Comparison of ENCODE assay signal across 10 cellular contexts in the genomic region with DNA sequence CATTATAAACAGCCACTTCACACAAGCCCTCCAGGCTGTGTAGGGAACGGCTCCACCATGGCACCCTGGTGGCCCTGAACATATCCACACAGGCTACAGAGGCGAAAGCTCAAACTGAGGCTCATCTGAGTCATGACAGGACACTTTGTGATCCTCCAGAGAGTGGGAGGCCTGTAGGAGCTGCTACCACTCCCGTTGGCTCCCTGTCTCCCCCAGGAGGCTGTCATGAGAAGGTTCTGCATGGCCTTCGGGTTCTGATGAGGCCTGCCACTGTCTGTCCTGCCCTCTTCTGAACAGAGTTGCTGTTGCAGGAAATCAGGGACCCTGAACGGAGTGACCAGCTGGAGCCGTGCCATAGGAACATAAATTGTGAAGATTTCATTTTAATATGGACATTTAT. TPM values are rescaled to one million over a fixed set of nuclear protein-coding genes. Genes with fewer than 3 reads are reported as not detected.
DNase-seq lines count a peak whose midpoint lies in the region; ATAC-seq and TF ChIP-seq lines count a peak whose summit lies in the region.
"Had no signal": no experiment of that assay in that cellular context is flagged by ENCODE, and none has a peak within 500 bp of the region (broad histone marks: within the 10 kb centered on the region; RNA-seq: fewer than 3 reads in every experiment).

No MANE protein-coding gene starts in this region.

- H3K18ac ChIP-seq in mesenchymal stem cell (ENCODE audit: low read depth in 1 of 2, low read length in 2 of 2): no peak overlapping the region

- CTCF ChIA-PET in SK-N-SH (lab: Yijun Ruan, JAX): interaction anchor here (2.0 kb wide), 1 partner anchor 39 kb away, joined by 4 read pairs; no protein-coding TSS in a partner anchor

- no peak overlapping the region for H3K4ac ChIP-seq in mesenchymal stem cell (ENCODE audit: low read depth in 1 of 2, low read length in 2 of 2)

- no peaks in the 10 kb centered on the region for H4K20me1 ChIP-seq in SK-N-SH (ENCODE audit: insufficient read depth)

- H3K9me3 ChIP-seq in SK-N-SH (no peaks in the 10 kb centered on the region), mesenchymal stem cell (ENCODE audit: control insufficient read depth, low read length) (peaks cover 7% of the 10 kb centered on the region)

- no peak overlapping the region for H3K14ac ChIP-seq in mesenchymal stem cell (ENCODE audit: low read length in 2 of 2)

- H3F3A ChIP-seq in SK-N-SH (replicated peaks; ENCODE audit: insufficient read depth): no peaks in the 10 kb centered on the region

- H3K4me1 ChIP-seq in SK-N-SH (ENCODE audit: control insufficient read depth in 1 of 2, insufficient read depth in 2 of 2, low read depth in 1 of 2, low read length in 1 of 2) (no peaks in the 10 kb centered on the region), mesenchymal stem cell (ENCODE audit: control insufficient read depth, insufficient read depth, low read depth, low read length) (no peaks in the 10 kb centered on the region)

- H2BK5ac ChIP-seq in mesenchymal stem cell (ENCODE audit: low read depth, low read length, poor library complexity, severe bottlenecking): no peak overlapping the region

- ATAC-seq in HG02840 (IDR thresholded peaks at IDR 0.05; ENCODE audit: low FRiP score, unreplicated experiment) (no peak), GM19452 (IDR thresholded peaks at IDR 0.05; ENCODE audit: unreplicated experiment) (no peak)

- no peaks in the 10 kb centered on the region for H3K79me2 ChIP-seq in SK-N-SH (ENCODE audit: insufficient read depth)

- H3K27me3 ChIP-seq in H7 (ENCODE audit: control insufficient read depth, insufficient read depth, low read length): no peaks in the 10 kb centered on the region
- peaks cover 19% of the 10 kb centered on the region; the same call in 1 of the 2 replicates for H3K27me3 ChIP-seq in SK-N-SH (ENCODE audit: insufficient read depth)
- peaks cover 8 to 41% of the 10 kb centered on the region in 2 experiments for H3K27me3 ChIP-seq in mesenchymal stem cell (ENCODE audit: control insufficient read depth in 1 of 2, insufficient read depth in 1 of 2, low read length in 2 of 2)

- H3K23ac ChIP-seq in mesenchymal stem cell (ENCODE audit: low read length in 2 of 2): no peak overlapping the region

- POLR2A ChIA-PET in SK-N-SH (lab: Yijun Ruan, JAX): no interaction called here

- peak; percentile 6; the same call in 1 of the 2 replicates for TF ChIP-seq CTCF in SK-N-SH (IDR thresholded peaks at IDR 0.05)

- H2AFZ ChIP-seq in SK-N-SH (ENCODE audit: low read depth) (no peak overlapping the region), mesenchymal stem cell (ENCODE audit: low read depth, low read length) (no peak overlapping the region)

- DNase-seq in NCI-H82 (lab: John Stamatoyannopoulos, UW) (peak; percentile 37), NCI-H82 treated with DMSO at 0.1 percent for 48 hours (lab: John Stamatoyannopoulos, UW; ENCODE audit: unreplicated experiment) (no peak), H7 (peak; percentile 52), SK-N-SH (no peak), mesenchymal stem cell (peak; percentile 6), ecto neural progenitor cell (ENCODE audit: low spot score) (no peak)
- DNase-seq: NCI-H1417 had no signal

- no peak overlapping the region for H2BK120ac ChIP-seq in mesenchymal stem cell (ENCODE audit: low read depth, low read length)

- H3K4me2 ChIP-seq in SK-N-SH: no peak overlapping the region
- H3K4me2 ChIP-seq in mesenchymal stem cell (ENCODE audit: low read length, poor library complexity, severe bottlenecking): no peak overlapping the region

- no peak overlapping the region for H2BK12ac ChIP-seq in mesenchymal stem cell (ENCODE audit: low read length in 2 of 2)

- no peak for TF ChIP-seq RAD21 in SK-N-SH (IDR thresholded peaks at IDR 0.05; ENCODE audit: low read length)

- H3K9ac ChIP-seq in SK-N-SH (no peak overlapping the region), mesenchymal stem cell (ENCODE audit: low read length) (no peak overlapping the region)

- H3K4me3 ChIP-seq in H7 (ENCODE audit: insufficient read depth, low read depth, low read length) (no peak overlapping the region), SK-N-SH (ENCODE audit: low read depth in 2 of 2, low read length in 1 of 2) (no peak overlapping the region), mesenchymal stem cell (ENCODE audit: insufficient read depth in 1 of 2, low read depth in 1 of 2, low read length in 2 of 2) (no peak overlapping the region)

- no peak overlapping the region for H4K91ac ChIP-seq in mesenchymal stem cell (ENCODE audit: low read length)

- WGBS in SK-N-SH (ENCODE audit: low lambda C conversion rate): 26% methylated on average over 6 of the region's 6 CpGs
- WGBS in mesenchymal stem cell: 62% methylated on average over 4 of the region's 6 CpGs

- no peak overlapping the region for H3K27ac ChIP-seq in SK-N-SH (ENCODE audit: low read depth in 2 of 2, low read length in 1 of 2)
- H3K27ac ChIP-seq in mesenchymal stem cell (ENCODE audit: low read length, poor library complexity, severe bottlenecking): no peak overlapping the region

- H3K79me1 ChIP-seq in mesenchymal stem cell (replicated peaks; ENCODE audit: low read length, poor library complexity, severe bottlenecking): no peaks in the 10 kb centered on the region

- H2BK15ac ChIP-seq in mesenchymal stem cell (ENCODE audit: low read depth, poor library complexity, severe bottlenecking): no peak overlapping the region

- H4K8ac ChIP-seq in mesenchymal stem cell (ENCODE audit: low read length): no peak overlapping the region

- H2AK5ac ChIP-seq in mesenchymal stem cell (ENCODE audit: low read length, severe bottlenecking): no peak overlapping the region

- H3K9me2 ChIP-seq in SK-N-SH: no peaks in the 10 kb centered on the region

- no peak for TF ChIP-seq EP300 in SK-N-SH (IDR thresholded peaks at IDR 0.05; ENCODE audit: borderline replicate concordance in 1 of 2, low read depth in 1 of 2, low read length in 1 of 2)

- H3K36me3 ChIP-seq in H7 (replicated peaks; ENCODE audit: control insufficient read depth, insufficient read depth, low read length) (no peaks in the 10 kb centered on the region), SK-N-SH (replicated peaks in 1 of 2; ENCODE audit: control insufficient read depth in 1 of 2, insufficient read depth in 2 of 2, low read length in 1 of 2) (no peaks in the 10 kb centered on the region), mesenchymal stem cell (ENCODE audit: control insufficient read depth in 1 of 2, insufficient read depth in 2 of 2, low read depth in 1 of 2, low read length in 2 of 2) (no peaks in the 10 kb centered on the region)

TF ChIP-seq in SK-N-SH, 30 proteins besides CTCF, POLR2A, EP300 and RAD21:
- TF ChIP-seq, protein P1, sequence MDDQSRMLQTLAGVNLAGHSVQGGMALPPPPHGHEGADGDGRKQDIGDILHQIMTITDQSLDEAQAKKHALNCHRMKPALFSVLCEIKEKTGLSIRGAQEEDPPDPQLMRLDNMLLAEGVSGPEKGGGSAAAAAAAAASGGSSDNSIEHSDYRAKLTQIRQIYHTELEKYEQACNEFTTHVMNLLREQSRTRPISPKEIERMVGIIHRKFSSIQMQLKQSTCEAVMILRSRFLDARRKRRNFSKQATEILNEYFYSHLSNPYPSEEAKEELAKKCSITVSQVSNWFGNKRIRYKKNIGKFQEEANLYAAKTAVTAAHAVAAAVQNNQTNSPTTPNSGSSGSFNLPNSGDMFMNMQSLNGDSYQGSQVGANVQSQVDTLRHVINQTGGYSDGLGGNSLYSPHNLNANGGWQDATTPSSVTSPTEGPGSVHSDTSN (IDR thresholded peaks at IDR 0.05): no peak
- TF ChIP-seq, protein P2, sequence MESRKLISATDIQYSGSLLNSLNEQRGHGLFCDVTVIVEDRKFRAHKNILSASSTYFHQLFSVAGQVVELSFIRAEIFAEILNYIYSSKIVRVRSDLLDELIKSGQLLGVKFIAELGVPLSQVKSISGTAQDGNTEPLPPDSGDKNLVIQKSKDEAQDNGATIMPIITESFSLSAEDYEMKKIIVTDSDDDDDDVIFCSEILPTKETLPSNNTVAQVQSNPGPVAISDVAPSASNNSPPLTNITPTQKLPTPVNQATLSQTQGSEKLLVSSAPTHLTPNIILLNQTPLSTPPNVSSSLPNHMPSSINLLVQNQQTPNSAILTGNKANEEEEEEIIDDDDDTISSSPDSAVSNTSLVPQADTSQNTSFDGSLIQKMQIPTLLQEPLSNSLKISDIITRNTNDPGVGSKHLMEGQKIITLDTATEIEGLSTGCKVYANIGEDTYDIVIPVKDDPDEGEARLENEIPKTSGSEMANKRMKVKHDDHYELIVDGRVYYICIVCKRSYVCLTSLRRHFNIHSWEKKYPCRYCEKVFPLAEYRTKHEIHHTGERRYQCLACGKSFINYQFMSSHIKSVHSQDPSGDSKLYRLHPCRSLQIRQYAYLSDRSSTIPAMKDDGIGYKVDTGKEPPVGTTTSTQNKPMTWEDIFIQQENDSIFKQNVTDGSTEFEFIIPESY (IDR thresholded peaks at IDR 0.05; ENCODE audit: borderline replicate concordance, low read depth): no peak
TF ChIP-seq in SK-N-SH: peak in this region for 0.

RNA-seq across cellular contexts. Expression of a gene that starts 23.8 kb away (rescaled TPM):
- total RNA-seq in H7 (2014; rRNA removed; shearing (Covaris generic)): not detected in 2 replicates
- polyA plus RNA-seq in SK-N-SH (2012; rRNA removed): not detected in 2 replicates
- not detected in 2 replicates for polyA plus RNA-seq in SK-N-SH (2012; cell fraction: cytosol; rRNA removed)
- polyA plus RNA-seq in SK-N-SH (2012; cell fraction: nucleus; rRNA removed): not detected in 2 replicates
- not detected for polyA plus RNA-seq in mesenchymal stem cell (2013, experiment 1 of 2)
- polyA plus RNA-seq in mesenchymal stem cell (2013, experiment 2 of 2): not detected
- total RNA-seq: astrocyte had no signal

RNA-seq across cellular contexts. Expression of a gene that starts 47.7 kb away (rescaled TPM):
- not detected in 2 replicates for total RNA-seq in H7 (2014; rRNA removed; shearing (Covaris generic))
- not detected in 2 replicates for polyA plus RNA-seq in SK-N-SH (2012; rRNA removed)
- polyA plus RNA-seq in SK-N-SH (2012; cell fraction: cytosol; rRNA removed): not detected in 2 replicates
- polyA plus RNA-seq in SK-N-SH (2012; cell fraction: nucleus; rRNA removed): not detected in 2 replicates
- not detected for polyA plus RNA-seq in mesenchymal stem cell (2013, experiment 1 of 2)
- not detected for polyA plus RNA-seq in mesenchymal stem cell (2013, experiment 2 of 2)
- total RNA-seq: astrocyte had no signal

RNA-seq across cellular contexts. Expression of a gene that starts 58.7 kb away (rescaled TPM):
- 0.07 TPM in 1 of 2 replicates, not detected in the other for total RNA-seq in H7 (2014; rRNA removed; shearing (Covaris generic))
- polyA plus RNA-seq in SK-N-SH (2012; rRNA removed): not detected in 2 replicates
- polyA plus RNA-seq in SK-N-SH (2012; cell fraction: cytosol; rRNA removed): not detected in 2 replicates
- not detected in 2 replicates for polyA plus RNA-seq in SK-N-SH (2012; cell fraction: nucleus; rRNA removed)
- polyA plus RNA-seq in mesenchymal stem cell (2013, experiment 1 of 2): not detected
- polyA plus RNA-seq in mesenchymal stem cell (2013, experiment 2 of 2): not detected
- total RNA-seq: astrocyte had no signal

Comparison
In these comparisons a context has a peak if more than half of its experiments do, and no peak if none do; other contexts are left out.
1. DNase-seq: peak in NCI-H82 (single experiment), H7 (single experiment) and mesenchymal stem cell (single experiment); none in NCI-H82 treated with DMSO at 0.1 percent for 48 hours (single experiment), SK-N-SH (single experiment) and ecto neural progenitor cell (single experiment).